ENCODE assay signal across 8 cellular contexts in the genomic region with DNA sequence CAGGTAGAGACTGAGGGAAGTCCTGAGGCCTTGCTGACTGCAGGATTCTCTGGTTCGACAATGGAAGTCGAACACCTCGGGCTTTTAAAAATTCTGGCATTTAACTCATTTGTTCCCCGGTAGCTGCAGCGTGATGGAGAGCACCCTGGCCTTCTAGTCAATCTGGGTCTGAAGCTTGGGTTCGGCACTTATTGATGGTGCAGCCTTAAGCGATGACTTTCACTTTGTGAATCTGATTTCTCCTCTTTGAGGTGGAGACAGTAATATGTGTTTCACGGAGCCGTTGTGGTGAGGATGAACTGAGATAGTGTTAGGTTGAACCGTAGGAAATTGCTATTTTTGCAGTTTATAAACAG. TPM values are rescaled to one million over a fixed set of nuclear protein-coding genes. Genes with fewer than 3 reads are reported as not detected.
DNase-seq lines count a peak whose midpoint lies in the region; ATAC-seq, FAIRE-seq and TF ChIP-seq lines count a peak whose summit lies in the region.

No MANE protein-coding gene starts in this region.

- no peak for TF ChIP-seq EP300 in A549 (IDR thresholded peaks at IDR 0.05)

- DNase-seq in A549 (ENCODE audit: low read depth in 1 of 2, low spot score in 1 of 2) (no peak), HFFc6 (no peak), brain microvascular endothelial cell (no peak), DMS 273 (lab: John Stamatoyannopoulos, UW; ENCODE audit: unreplicated experiment) (no peak), superior temporal gyrus (ENCODE audit: extremely low spot score) (no peak), frontal cortex (ENCODE audit: low spot score in 2 of 2) (no peak)
- no peak for DNase-seq in activated CD4-positive, CD25-positive, alpha-beta regulatory T cell treated with anti-CD3 and anti-CD28 coated beads, Interleukin-2, amount 50 U/mL, for 72 hours

- peaks cover 44% of the 10 kb centered on the region for H3K4me1 Mint-ChIP-seq in HFFc6 (ENCODE audit: low read depth)

- H3K9me3 ChIP-seq in A549: no peaks in the 10 kb centered on the region
- no peaks in the 10 kb centered on the region for H3K9me3 ChIP-seq in mononuclear cell (ENCODE audit: low read depth, low read length)

- H3K27ac ChIP-seq in A549 (peak overlapping the region; percentile 68 to 95), brain microvascular endothelial cell (no peak overlapping the region)

- FAIRE-seq in A549 (lab: Jason Lieb, UNC) (no peak), frontal cortex (lab: Jason Lieb, UNC) (no peak)

- peaks cover 10% of the 10 kb centered on the region; the same call in 1 of the 2 replicates for H3K36me3 Mint-ChIP-seq in HFFc6 (ENCODE audit: low read depth)

- TF ChIP-seq CTCF in A549 (IDR thresholded peaks at IDR 0.05) (no peak), HFFc6 (IDR thresholded peaks at IDR 0.05) (no peak), brain microvascular endothelial cell (IDR thresholded peaks at IDR 0.05; ENCODE audit: low read depth, low read length, missing control alignments) (no peak)

- H3K4me3 ChIP-seq in A549 (peak overlapping the region; percentile 80), brain microvascular endothelial cell (ENCODE audit: low read depth, low read length) (peak overlapping the region; percentile 88), mononuclear cell (ENCODE audit: low read length) (peak overlapping the region; percentile 45)

- H3K4me1 ChIP-seq in A549 (peaks cover 18% of the 10 kb centered on the region), mononuclear cell (ENCODE audit: insufficient read depth, low read length) (peaks cover 23% of the 10 kb centered on the region)

- ATAC-seq in A549: peak in 1 of 2 experiments; percentile 8; a peak in 1 of 6 replicates

- peak overlapping the region; percentile 85 for H3K4me3 Mint-ChIP-seq in HFFc6

- H3K4me2 ChIP-seq in A549: peak overlapping the region; percentile 76

- no peak for TF ChIP-seq POLR2A in A549 (IDR thresholded peaks at IDR 0.05; ENCODE audit: low read length)

- peak overlapping the region; percentile 80 for H3K27ac Mint-ChIP-seq in HFFc6

- WGBS in A549 (ENCODE audit: missing lambda C conversion rate): 60% methylated on average over 10 of the region's 10 CpGs

- H3K27me3 ChIP-seq in brain microvascular endothelial cell (replicated peaks) (no peaks in the 10 kb centered on the region), mononuclear cell (ENCODE audit: insufficient read depth, low read length) (no peaks in the 10 kb centered on the region)

- CTCF ChIA-PET in A549 (lab: Yijun Ruan, JAX): interaction anchor here (0.6 to 3.0 kb wide), 27 partner anchors 9 to 120 kb away, joined by 3 to 54 read pairs (median 4); partner anchors contain the start of gene PKM

- H3K36me3 ChIP-seq in brain microvascular endothelial cell (replicated peaks): peaks cover 4% of the 10 kb centered on the region

- in situ Hi-C loops in brain microvascular endothelial cell (cut with HindIII; ENCODE audit: low pct_ligation_motif_present, low sequenced_read_pairs): no loop called here

- no peak; a peak in 1 of 5 replicates for TF ChIP-seq RAD21 in A549 (conservative IDR thresholded peaks at IDR 0.05 in 1 of 2, IDR thresholded peaks at IDR 0.05 in 1 of 2)

- peaks cover 9% of the 10 kb centered on the region for H3K27me3 Mint-ChIP-seq in HFFc6 (ENCODE audit: insufficient read depth)

- H3K9me3 Mint-ChIP-seq in HFFc6: no peaks in the 10 kb centered on the region

- POLR2A ChIA-PET in A549 (lab: Yijun Ruan, JAX): interaction anchor here (1.1 to 1.8 kb wide), 3 partner anchors 41 to 46 kb away, joined by 3 to 7 read pairs (median 3); no protein-coding TSS in a partner anchor

TF ChIP-seq in A549, 52 proteins besides CTCF, POLR2A, EP300 and RAD21 (continues in another document):
- TF ChIP-seq NFE2L2 (conservative IDR thresholded peaks at IDR 0.05; ENCODE audit: low read length) (no peak; the same call in 1 of the 2 replicates), USF2 (IDR thresholded peaks at IDR 0.05) (no peak), PHF8 (IDR thresholded peaks at IDR 0.05; ENCODE audit: borderline replicate concordance, low read depth) (peak; percentile 57; the same call in 1 of the 2 replicates), ZSCAN20 (CRISPR knock-in tag; IDR thresholded peaks at IDR 0.05) (no peak), JUN (IDR thresholded peaks at IDR 0.05) (peak in 1 of 2 experiments; percentile 17; a peak in 1 of 5 replicates), MAFK (IDR thresholded peaks at IDR 0.05; ENCODE audit: partially characterized antibody) (peak; percentile 37), HEYL (CRISPR knock-in tag; IDR thresholded peaks at IDR 0.05) (no peak), SMC3 (IDR thresholded peaks at IDR 0.05) (no peak), MAX (IDR thresholded peaks at IDR 0.05) (no peak), CBX2 (IDR thresholded peaks at IDR 0.05; ENCODE audit: borderline replicate concordance, low read depth) (no peak)
- TF ChIP-seq, protein P1, sequence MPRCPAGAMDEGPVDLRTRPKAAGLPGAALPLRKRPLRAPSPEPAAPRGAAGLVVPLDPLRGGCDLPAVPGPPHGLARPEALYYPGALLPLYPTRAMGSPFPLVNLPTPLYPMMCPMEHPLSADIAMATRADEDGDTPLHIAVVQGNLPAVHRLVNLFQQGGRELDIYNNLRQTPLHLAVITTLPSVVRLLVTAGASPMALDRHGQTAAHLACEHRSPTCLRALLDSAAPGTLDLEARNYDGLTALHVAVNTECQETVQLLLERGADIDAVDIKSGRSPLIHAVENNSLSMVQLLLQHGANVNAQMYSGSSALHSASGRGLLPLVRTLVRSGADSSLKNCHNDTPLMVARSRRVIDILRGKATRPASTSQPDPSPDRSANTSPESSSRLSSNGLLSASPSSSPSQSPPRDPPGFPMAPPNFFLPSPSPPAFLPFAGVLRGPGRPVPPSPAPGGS (IDR thresholded peaks at IDR 0.05): no peak

RNA-seq across cellular contexts. Expression of gene PARP6, which starts 0.6 kb away (rescaled TPM):
- polyA plus RNA-seq in A549 (2011; rRNA removed) (167 and 197 TPM in 2 replicates), A549 (2017; fragmentation: RNase III; extraction: RNeasy Plus Mini Kit Qiagen cat#74134 plus additional on column Dnase treatment) (70.3 to 83.3 TPM (median 78.0 TPM) in 3 replicates)
- 106 and 112 TPM in 2 replicates for polyA plus RNA-seq in A549 (2012; cell fraction: cytosol; rRNA removed)
- 216 and 291 TPM in 2 replicates for polyA plus RNA-seq in A549 (2012; cell fraction: nucleus; rRNA removed)
- polyA minus RNA-seq in A549 (2011; rRNA and poly(A)+ RNA removed): 124 and 125 TPM in 2 replicates
- total RNA-seq in HFFc6 (2021; fragmentation: NEBNext Ultra II Directional; extraction: Animal tissue kit (Norgen Biotek cat#: 25700)): 10 to 100 TPM; 21.6 to 27.8 (median 24.6) TPM
- total RNA-seq in mononuclear cell (65.4 TPM), frontal cortex (55.4 TPM)

RNA-seq across cellular contexts. Expression of gene PKM, which starts 42.0 kb away (rescaled TPM):
- polyA plus RNA-seq in A549 (2011; rRNA removed): 2,741 and 3,443 TPM in 2 replicates
- polyA plus RNA-seq in A549 (2012; cell fraction: cytosol; rRNA removed): 2,155 and 2,437 TPM in 2 replicates
- polyA plus RNA-seq in A549 (2012; cell fraction: nucleus; rRNA removed): 3,552 and 3,648 TPM in 2 replicates
- polyA plus RNA-seq in A549 (2017; fragmentation: RNase III; extraction: RNeasy Plus Mini Kit Qiagen cat#74134 plus additional on column Dnase treatment): 3,389 to 3,848 TPM (median 3,810 TPM) in 3 replicates
- polyA minus RNA-seq in A549 (2011; rRNA and poly(A)+ RNA removed): 2,968 and 3,588 TPM in 2 replicates
- total RNA-seq in HFFc6 (2021; fragmentation: NEBNext Ultra II Directional; extraction: Animal tissue kit (Norgen Biotek cat#: 25700)): 1,000 to 10,000 TPM; 2,533 to 2,832 (median 2,656) TPM
- total RNA-seq in mononuclear cell: 470 TPM
- 285 TPM for total RNA-seq in frontal cortex

RNA-seq across cellular contexts. Expression of gene CELF6, which starts 47.0 kb away (rescaled TPM):
- polyA plus RNA-seq in A549 (2011; rRNA removed): 0.16 and 0.24 TPM in 2 replicates
- polyA plus RNA-seq in A549 (2012; cell fraction: cytosol; rRNA removed): 0.08 and 0.09 TPM in 2 replicates
- 0.44 and 1.9 TPM in 2 replicates for polyA plus RNA-seq in A549 (2012; cell fraction: nucleus; rRNA removed)
- 0.14 TPM in 1 of 3 replicates, not detected in the others for polyA plus RNA-seq in A549 (2017; fragmentation: RNase III; extraction: RNeasy Plus Mini Kit Qiagen cat#74134 plus additional on column Dnase treatment)
- 0.08 and 0.19 TPM in 2 replicates for polyA minus RNA-seq in A549 (2011; rRNA and poly(A)+ RNA removed)
- under 1 TPM in 4 of 6 experiments, not detected in 2; 0.11 to 0.14 (median 0.12) TPM for total RNA-seq in HFFc6 (2021; fragmentation: NEBNext Ultra II Directional; extraction: Animal tissue kit (Norgen Biotek cat#: 25700))
- total RNA-seq in mononuclear cell: 0.84 TPM
- 11.4 TPM for total RNA-seq in frontal cortex
